Comparison of ENCODE assay signal across 10 cellular contexts in the genomic region with DNA sequence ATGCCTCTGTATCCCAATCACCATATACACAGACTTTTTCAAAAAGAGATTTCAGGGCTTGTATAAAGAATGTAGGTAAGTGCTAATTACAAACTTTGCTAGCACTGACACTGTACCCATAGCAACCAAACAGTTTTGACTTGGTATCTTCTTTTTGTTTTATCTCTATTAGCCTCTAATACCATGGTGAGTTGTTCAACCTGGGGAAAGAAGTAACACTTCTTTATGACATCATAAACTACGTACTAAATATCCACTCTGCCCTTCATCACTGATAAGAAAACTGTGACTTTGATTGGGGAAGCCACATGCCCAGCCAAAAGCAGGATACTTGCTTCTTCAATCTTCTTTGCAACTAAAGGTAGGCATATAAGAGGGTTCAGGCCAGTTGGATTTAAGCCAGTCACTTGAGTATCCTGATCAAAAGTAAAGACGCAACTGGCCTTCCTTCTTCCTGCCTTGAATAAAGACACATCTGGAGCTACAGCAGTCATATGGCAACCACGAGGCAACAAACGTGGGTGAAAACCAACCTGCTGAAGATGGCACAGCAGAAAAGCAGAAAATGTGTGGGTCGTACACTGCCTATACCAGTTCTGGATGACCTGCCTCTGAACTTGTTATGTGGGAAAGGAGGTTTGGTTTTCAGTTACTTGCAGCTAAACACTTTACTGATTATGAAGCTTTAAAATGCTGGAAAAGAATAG.
"Had no signal": no experiment of that assay in that cellular context is flagged by ENCODE, and none has a peak within 500 bp of the region (broad histone marks: within the 10 kb centered on the region; RNA-seq: fewer than 3 reads in every experiment).

No MANE protein-coding gene starts in this region.

- H3K9me3 Mint-ChIP-seq: naive thymus-derived CD8-positive, alpha-beta T cell; stimulated activated naive CD8-positive, alpha-beta T cell treated with anti-CD3 and anti-CD28 coated beads, Interleukin-15, Interleukin-2, amounts not matched to agents 100 ng/mL and 50 ng/mL, for 24 hours had no signal

- DNase-seq: activated CD4-positive, CD25-positive, alpha-beta regulatory T cell treated with anti-CD3 and anti-CD28 coated beads, Interleukin-2, amount 50 U/mL, for 72 hours; activated CD8-positive, alpha-beta memory T cell treated with anti-CD3 and anti-CD28 coated beads, Interleukin-2, amount 50 U/mL, for 4 hours; activated naive CD4-positive, alpha-beta T cell; adrenal gland; effector CD4-positive, alpha-beta T cell; lower lobe of right lung; naive thymus-derived CD8-positive, alpha-beta T cell; transverse colon; uterus had no signal

- ATAC-seq: lower lobe of right lung; naive thymus-derived CD8-positive, alpha-beta T cell had no signal

- H3K4me3 Mint-ChIP-seq: naive thymus-derived CD8-positive, alpha-beta T cell; stimulated activated naive CD8-positive, alpha-beta T cell treated with anti-CD3 and anti-CD28 coated beads, Interleukin-15, Interleukin-2, amounts not matched to agents 100 ng/mL and 50 ng/mL, for 24 hours had no signal

- H3K27ac Mint-ChIP-seq: stimulated activated naive CD8-positive, alpha-beta T cell treated with anti-CD3 and anti-CD28 coated beads, Interleukin-15, Interleukin-2, amounts not matched to agents 100 ng/mL and 50 ng/mL, for 24 hours had no signal

- H3K27me3 Mint-ChIP-seq: naive thymus-derived CD8-positive, alpha-beta T cell; stimulated activated naive CD8-positive, alpha-beta T cell treated with anti-CD3 and anti-CD28 coated beads, Interleukin-15, Interleukin-2, amounts not matched to agents 100 ng/mL and 50 ng/mL, for 24 hours had no signal
